In the genomic region with DNA sequence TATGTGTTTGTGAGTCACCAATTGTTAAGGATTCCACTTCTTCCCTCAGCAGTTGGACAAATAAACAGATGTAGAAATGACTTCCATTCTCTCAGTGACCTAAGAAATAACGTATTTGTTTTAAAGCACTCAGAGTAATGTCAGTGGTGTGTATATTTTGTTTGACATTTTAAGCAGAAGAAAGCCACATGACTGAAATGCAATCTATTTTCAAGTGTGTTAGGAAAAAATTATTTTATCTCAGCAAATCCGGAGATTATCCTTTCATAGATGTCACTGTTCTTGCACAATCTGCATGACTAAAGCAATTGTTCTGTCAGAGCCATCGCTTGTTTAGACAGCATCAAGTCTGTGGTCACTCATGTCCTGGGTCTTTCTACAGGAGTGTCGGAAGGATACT, we compare ENCODE assay signal across 14 cellular contexts.
DNase-seq lines count a peak whose midpoint lies in the region; ATAC-seq, FAIRE-seq and TF ChIP-seq lines count a peak whose summit lies in the region.
"Had no signal": no experiment of that assay in that cellular context is flagged by ENCODE, and none has a peak within 500 bp of the region (broad histone marks: within the 10 kb centered on the region; RNA-seq: fewer than 3 reads in every experiment).

No MANE protein-coding gene starts in this region.

- H3K4me3 Mint-ChIP-seq in naive thymus-derived CD4-positive, alpha-beta T cell = no peak overlapping the region
- H3K4me3 Mint-ChIP-seq in activated naive CD8-positive, alpha-beta T cell treated with anti-CD3 and anti-CD28 coated beads, Interleukin-2, amount 50 U/mL, for 24 hours = no peak overlapping the region

- no TSS peak for BruUV-seq in endothelial cell of umbilical vein (replicated peaks; lab: Mats Ljungman, UMichigan)

- intact Hi-C loops in endothelial cell of umbilical vein (cut with micrococcal nuclease) = loop anchor here (5.0 kb wide), 2 partner anchors 39 to 244 kb away; no protein-coding TSS in a partner anchor
- intact Hi-C loops in naive thymus-derived CD4-positive, alpha-beta T cell (cut with micrococcal nuclease) = loop anchor here in 1 of 2 donors (5.0 kb wide), 1 partner anchor 34 kb away; no protein-coding TSS in a partner anchor

- H3K4me3 ChIP-seq in endothelial cell of umbilical vein (replicated peaks in 1 of 3; ENCODE audit: insufficient read depth in 1 of 3, low read depth in 1 of 3, low read length in 3 of 3) = no peak overlapping the region
- no peak overlapping the region for H3K4me3 ChIP-seq in naive thymus-derived CD4-positive, alpha-beta T cell (ENCODE audit: low read length)
- H3K4me3 ChIP-seq: upper lobe of right lung had no signal

- H3K9me1 ChIP-seq in endothelial cell of umbilical vein (replicated peaks; ENCODE audit: control insufficient read depth, extremely low read depth, insufficient read depth, low read length) = no peaks in the 10 kb centered on the region

- H3K9me3 ChIP-seq in endothelial cell of umbilical vein (replicated peaks; ENCODE audit: control insufficient read depth, insufficient read depth, low read length) = no peaks in the 10 kb centered on the region
- H3K9me3 ChIP-seq in naive thymus-derived CD4-positive, alpha-beta T cell (ENCODE audit: control insufficient read depth in 2 of 3, low read length in 3 of 3) = no peaks in the 10 kb centered on the region
- H3K9me3 ChIP-seq: upper lobe of right lung had no signal

- H3K4me1 ChIP-seq in endothelial cell of umbilical vein (ENCODE audit: control insufficient read depth, extremely low read depth, insufficient read depth, low read length) = peaks cover 35% of the 10 kb centered on the region
- H3K4me1 ChIP-seq in naive thymus-derived CD4-positive, alpha-beta T cell (ENCODE audit: control insufficient read depth in 2 of 2, insufficient read depth in 2 of 2, low read length in 2 of 2) = no peaks in the 10 kb centered on the region

- CTCF ChIA-PET in endothelial cell of umbilical vein (lab: Charles Lee) = interaction anchor here (1.0 to 2.1 kb wide), 5 partner anchors 10 to 44 kb away, joined by 3 to 11 read pairs (median 3); no protein-coding TSS in a partner anchor
- CTCF ChIA-PET in naive thymus-derived CD4-positive, alpha-beta T cell (lab: Charles Lee) = no interaction called here

- H3K36me3 ChIP-seq in endothelial cell of umbilical vein (ENCODE audit: control insufficient read depth in 2 of 2, extremely low read depth in 1 of 2, insufficient read depth in 2 of 2, low read length in 2 of 2) = no peaks in the 10 kb centered on the region
- no peaks in the 10 kb centered on the region for H3K36me3 ChIP-seq in naive thymus-derived CD4-positive, alpha-beta T cell (ENCODE audit: control insufficient read depth in 2 of 3, insufficient read depth in 3 of 3, low read length in 3 of 3)
- H3K36me3 ChIP-seq: upper lobe of right lung had no signal

- ATAC-seq in naive thymus-derived CD4-positive, alpha-beta T cell = peak; percentile 52
- no peak for ATAC-seq in activated naive CD8-positive, alpha-beta T cell treated with anti-CD3 and anti-CD28 coated beads, Interleukin-2, amount 50 U/mL, for 24 hours
- ATAC-seq: Panc1, upper lobe of right lung had no signal

- peaks cover 4 to 48% (median 34%) of the 10 kb centered on the region in 5 donors for H3K36me3 Mint-ChIP-seq in naive thymus-derived CD4-positive, alpha-beta T cell
- H3K36me3 Mint-ChIP-seq in activated naive CD8-positive, alpha-beta T cell treated with anti-CD3 and anti-CD28 coated beads, Interleukin-2, amount 50 U/mL, for 24 hours (ENCODE audit: low read depth) = peaks cover 14% of the 10 kb centered on the region

- no peaks in the 10 kb centered on the region for H3K9me3 Mint-ChIP-seq in naive thymus-derived CD4-positive, alpha-beta T cell
- H3K9me3 Mint-ChIP-seq in activated naive CD8-positive, alpha-beta T cell treated with anti-CD3 and anti-CD28 coated beads, Interleukin-2, amount 50 U/mL, for 24 hours = no peaks in the 10 kb centered on the region

- peaks cover 0 to 9% (median 0%) of the 10 kb centered on the region in 7 donors for H3K4me1 Mint-ChIP-seq in naive thymus-derived CD4-positive, alpha-beta T cell
- peaks cover 22% of the 10 kb centered on the region for H3K4me1 Mint-ChIP-seq in activated naive CD8-positive, alpha-beta T cell treated with anti-CD3 and anti-CD28 coated beads, Interleukin-2, amount 50 U/mL, for 24 hours

- DNase-seq in CD1c-positive myeloid dendritic cell (ENCODE audit: extremely low spot score) (peak; percentile 19), OCI-M1 (lab: John Stamatoyannopoulos, UW) (peak; percentile 50), endothelial cell of umbilical vein (ENCODE audit: low read depth, low spot score) (peak; percentile 55), Kasumi-1 (lab: John Stamatoyannopoulos, UW) (no peak), iPS-NIHi7 (ENCODE audit: extremely low spot score) (no peak)
- DNase-seq in naive thymus-derived CD4-positive, alpha-beta T cell = no peak
- no peak for DNase-seq in stimulated activated CD4-positive, alpha-beta T cell treated with anti-CD3 and anti-CD28 coated beads, Interleukin-12 subunit alpha, Interleukin-12 subunit beta, amount 100 ng/mL, for 4 hours
- DNase-seq in activated naive CD8-positive, alpha-beta T cell treated with anti-CD3 and anti-CD28 coated beads, Interleukin-2, amount 50 U/mL, for 24 hours = no peak
- DNase-seq: activated CD4-positive, CD25-positive, alpha-beta regulatory T cell; effector CD8-positive, alpha-beta T cell; left cardiac atrium; NCI-H2029 treated with DMSO at 0.1 percent for 48 hours; upper lobe of right lung had no signal

- no peak overlapping the region for H2AFZ ChIP-seq in endothelial cell of umbilical vein (ENCODE audit: low read depth, low read length)

- no peaks in the 10 kb centered on the region for H3K27me3 Mint-ChIP-seq in naive thymus-derived CD4-positive, alpha-beta T cell
- H3K27me3 Mint-ChIP-seq in activated naive CD8-positive, alpha-beta T cell treated with anti-CD3 and anti-CD28 coated beads, Interleukin-2, amount 50 U/mL, for 24 hours = no peaks in the 10 kb centered on the region

- no peak for TF ChIP-seq CTCF in endothelial cell of umbilical vein (IDR thresholded peaks at IDR 0.05; ENCODE audit: extremely low read depth in 1 of 2, insufficient read depth in 1 of 2, low read depth in 1 of 2, low read length in 2 of 2)

- dilution Hi-C loops in endothelial cell of umbilical vein (cut with MboI; ENCODE audit: extremely low pct_ligation_motif_present, low sequenced_read_pairs) = no loop called here

- H3K4me2 ChIP-seq in endothelial cell of umbilical vein (ENCODE audit: insufficient read depth, low read length) = peak overlapping the region; percentile 52

- H3K79me2 ChIP-seq in endothelial cell of umbilical vein (ENCODE audit: control insufficient read depth, insufficient read depth, low read length) = no peaks in the 10 kb centered on the region

- no peak overlapping the region for H3K27ac Mint-ChIP-seq in naive thymus-derived CD4-positive, alpha-beta T cell
- H3K27ac Mint-ChIP-seq in activated naive CD8-positive, alpha-beta T cell treated with anti-CD3 and anti-CD28 coated beads, Interleukin-2, amount 50 U/mL, for 24 hours = no peak overlapping the region

- TF ChIP-seq POLR2A in endothelial cell of umbilical vein (IDR thresholded peaks at IDR 0.05; ENCODE audit: low read depth, low read length) = no peak

- POLR2A ChIA-PET in endothelial cell of umbilical vein (lab: Charles Lee) = no interaction called here
- POLR2A ChIA-PET in naive thymus-derived CD4-positive, alpha-beta T cell (lab: Charles Lee) = no interaction called here

- peak; percentile 26 for FAIRE-seq in endothelial cell of umbilical vein (lab: Jason Lieb, UNC)

- peak overlapping the region; percentile 25 for H3K27ac ChIP-seq in endothelial cell of umbilical vein (ENCODE audit: insufficient read depth, low read depth, low read length)
- H3K27ac ChIP-seq in naive thymus-derived CD4-positive, alpha-beta T cell (ENCODE audit: low read depth, low read length) = no peak overlapping the region
- H3K27ac ChIP-seq: upper lobe of right lung had no signal

- no peaks in the 10 kb centered on the region for H4K20me1 ChIP-seq in endothelial cell of umbilical vein (replicated peaks; ENCODE audit: control insufficient read depth, extremely low read depth, insufficient read depth, low read length)

- no peaks in the 10 kb centered on the region for H3K27me3 ChIP-seq in endothelial cell of umbilical vein (ENCODE audit: control insufficient read depth in 2 of 2, insufficient read depth in 2 of 2, low read length in 2 of 2)
- H3K27me3 ChIP-seq in naive thymus-derived CD4-positive, alpha-beta T cell (ENCODE audit: control insufficient read depth in 2 of 2, insufficient read depth in 2 of 2, low read length in 2 of 2) = no peaks in the 10 kb centered on the region
- H3K27me3 ChIP-seq: upper lobe of right lung had no signal

- no peak overlapping the region for H3K9ac ChIP-seq in endothelial cell of umbilical vein (replicated peaks; ENCODE audit: extremely low read depth, insufficient read depth, low read length)

TF ChIP-seq in endothelial cell of umbilical vein, 7 proteins besides CTCF, POLR2A, EP300 and RAD21:
- TF ChIP-seq POLR2AphosphoS5 (IDR thresholded peaks at IDR 0.05; ENCODE audit: insufficient read depth, low read depth, low read length) (no peak), MYC (IDR thresholded peaks at IDR 0.05; ENCODE audit: low read depth, low read length) (no peak), GATA2 (IDR thresholded peaks at IDR 0.05; ENCODE audit: insufficient read depth, insufficient read length, low read depth, low read length) (no peak), EZH2 (IDR thresholded peaks at IDR 0.05; ENCODE audit: borderline replicate concordance, low read depth, low read length, severe bottlenecking) (no peak), FOS (IDR thresholded peaks at IDR 0.05; ENCODE audit: borderline replicate concordance, insufficient read depth, low read length) (no peak), JUN (IDR thresholded peaks at IDR 0.05; ENCODE audit: borderline replicate concordance, insufficient read depth, insufficient read length, low read depth) (no peak)
- TF ChIP-seq, protein P1, sequence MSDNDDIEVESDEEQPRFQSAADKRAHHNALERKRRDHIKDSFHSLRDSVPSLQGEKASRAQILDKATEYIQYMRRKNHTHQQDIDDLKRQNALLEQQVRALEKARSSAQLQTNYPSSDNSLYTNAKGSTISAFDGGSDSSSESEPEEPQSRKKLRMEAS (IDR thresholded peaks at IDR 0.05; ENCODE audit: insufficient read depth, insufficient read length) = no peak

Comparison
In these comparisons a context has a peak if more than half of its experiments do, and no peak if none do; other contexts are left out.
1. DNase-seq: peak in CD1c-positive myeloid dendritic cell (single experiment), OCI-M1 (single experiment) and endothelial cell of umbilical vein (single experiment); none in naive thymus-derived CD4-positive, alpha-beta T cell (0 of 9), stimulated activated CD4-positive, alpha-beta T cell treated with anti-CD3 and anti-CD28 coated beads, Interleukin-12 subunit alpha, Interleukin-12 subunit beta, amount 100 ng/mL, for 4 hours (single experiment), Kasumi-1 (0 of 2), iPS-NIHi7 (single experiment) and activated naive CD8-positive, alpha-beta T cell treated with anti-CD3 and anti-CD28 coated beads, Interleukin-2, amount 50 U/mL, for 24 hours (single experiment).